13 cellular contexts compared by ENCODE assay signal in genomic region chr15:59553879-59554735, GRCh38. TPM values are rescaled to one million over a fixed set of nuclear protein-coding genes. Genes with fewer than 3 reads are reported as not detected.
DNase-seq lines count a peak whose midpoint lies in the region; TF ChIP-seq lines count a peak whose summit lies in the region.
"Had no signal": no experiment of that assay in that cellular context is flagged by ENCODE, and none has a peak within 500 bp of the region (broad histone marks: within the 10 kb centered on the region; RNA-seq: fewer than 3 reads in every experiment).

No MANE protein-coding gene starts in this region.

- in situ Hi-C loops in SK-MEL-5 (cut with HindIII; ENCODE audit: low pct_unique_long_range_greater_than_20kb, low sequenced_read_pairs) = no loop called here
- in situ Hi-C loops in transverse colon (cut with MboI; ENCODE audit: low pct_ligation_motif_present in 1 of 4, low pct_unique_long_range_greater_than_20kb in 1 of 4, low sequenced_read_pairs in 3 of 4) = no loop called here

- TF ChIP-seq POLR2A in transverse colon (IDR thresholded peaks at IDR 0.05) = no peak

- H3K4me3 ChIP-seq in fibroblast of villous mesenchyme (ENCODE audit: low read depth, low read length) (no peak overlapping the region), transverse colon (no peak overlapping the region)

- H3K9me3 ChIP-seq in transverse colon = no peaks in the 10 kb centered on the region

- intact Hi-C loops in transverse colon (cut with DNase I; ENCODE audit: low total_unique reads) = no loop called here

- 91 to 92% methylated on average over 5 to 12 of the region's 12 CpGs for WGBS in transverse colon (ENCODE audit: low coverage in 1 of 2), 2 donors

- peak overlapping the region; percentile 61 to 75 (median 70) for H3K27ac ChIP-seq in transverse colon
- H3K27ac ChIP-seq: 22Rv1, KMS-11 had no signal

- TF ChIP-seq CTCF in fibroblast of villous mesenchyme (IDR thresholded peaks at IDR 0.05; ENCODE audit: insufficient read depth, low read depth, low read length) (no peak), transverse colon (IDR thresholded peaks at IDR 0.05) (no peak)

- no peak for TF ChIP-seq EP300 in transverse colon (IDR thresholded peaks at IDR 0.05; ENCODE audit: low read depth)

- peaks cover 0 to 48% (median 17%) of the 10 kb centered on the region in 4 donors for H3K4me1 ChIP-seq in transverse colon

- H3K36me3 ChIP-seq in transverse colon = no peaks in the 10 kb centered on the region

- H3K27me3 ChIP-seq in transverse colon = no peaks in the 10 kb centered on the region

- peak in 2 of 3 experiments; percentile 26 to 72 for DNase-seq in NCI-H1417 (lab: John Stamatoyannopoulos, UW)
- no peak for DNase-seq in NCI-H1417 treated with DMSO at 0.1 percent for 48 hours (lab: John Stamatoyannopoulos, UW)
- peak; percentile 68 for DNase-seq in SK-MEL-5 (ENCODE audit: low read depth, low spot score)
- DNase-seq in fibroblast of villous mesenchyme (ENCODE audit: low read depth) = peak; percentile 2
- no peak for DNase-seq in transverse colon
- no peak for DNase-seq in ureter (ENCODE audit: low spot score)
- DNase-seq in NCI-H1048 (lab: John Stamatoyannopoulos, UW) = no peak
- DNase-seq in cerebellar cortex (ENCODE audit: low spot score) = no peak
- DNase-seq: activated CD4-positive, alpha-beta T cell treated with anti-CD3 and anti-CD28 coated beads, Interleukin-2, amount 50 U/mL, for 4 hours; amniotic stem cell; hypothalamus had no signal

RNA-seq across cellular contexts. Expression of gene GCNT3, which starts 57.5 kb away (rescaled TPM):
- 0.48 and 0.59 TPM in 2 replicates for total RNA-seq in SK-MEL-5 (2014; rRNA removed; shearing (Covaris generic))
- 0.75 and 1.1 TPM in 2 replicates for polyA plus RNA-seq in SK-MEL-5 (2015; cell fraction: cytosol; rRNA removed)
- 0.28 TPM in 1 of 2 replicates, not detected in the other for polyA plus RNA-seq in SK-MEL-5 (2015; cell fraction: nucleus; rRNA removed)
- total RNA-seq in fibroblast of villous mesenchyme = under 0.01 TPM in 2 replicates
- 100 to 1,000 TPM; 117 to 289 (median 184) TPM for total RNA-seq in transverse colon
- total RNA-seq in ureter = 1.8 TPM

Comparison
In these comparisons a context has a peak if more than half of its experiments do, and no peak if none do; other contexts are left out.
1. DNase-seq: peak in NCI-H1417 (2 of 3), SK-MEL-5 (single experiment) and fibroblast of villous mesenchyme (single experiment); none in NCI-H1417 treated with DMSO at 0.1 percent for 48 hours (single experiment), transverse colon (single experiment), ureter (single experiment), NCI-H1048 (single experiment) and cerebellar cortex (single experiment).
2. RNA of gene GCNT3, which starts 57.5 kb away (total RNA-seq): 117 to 289 TPM in transverse colon; 1.8 TPM in ureter (single experiment), 0.48 to 0.59 TPM in SK-MEL-5 and under 0.01 TPM in fibroblast of villous mesenchyme; every median in the first group is over 10 times any median in the second.